ENCODE assay signal across 8 cellular contexts in the genomic region with DNA sequence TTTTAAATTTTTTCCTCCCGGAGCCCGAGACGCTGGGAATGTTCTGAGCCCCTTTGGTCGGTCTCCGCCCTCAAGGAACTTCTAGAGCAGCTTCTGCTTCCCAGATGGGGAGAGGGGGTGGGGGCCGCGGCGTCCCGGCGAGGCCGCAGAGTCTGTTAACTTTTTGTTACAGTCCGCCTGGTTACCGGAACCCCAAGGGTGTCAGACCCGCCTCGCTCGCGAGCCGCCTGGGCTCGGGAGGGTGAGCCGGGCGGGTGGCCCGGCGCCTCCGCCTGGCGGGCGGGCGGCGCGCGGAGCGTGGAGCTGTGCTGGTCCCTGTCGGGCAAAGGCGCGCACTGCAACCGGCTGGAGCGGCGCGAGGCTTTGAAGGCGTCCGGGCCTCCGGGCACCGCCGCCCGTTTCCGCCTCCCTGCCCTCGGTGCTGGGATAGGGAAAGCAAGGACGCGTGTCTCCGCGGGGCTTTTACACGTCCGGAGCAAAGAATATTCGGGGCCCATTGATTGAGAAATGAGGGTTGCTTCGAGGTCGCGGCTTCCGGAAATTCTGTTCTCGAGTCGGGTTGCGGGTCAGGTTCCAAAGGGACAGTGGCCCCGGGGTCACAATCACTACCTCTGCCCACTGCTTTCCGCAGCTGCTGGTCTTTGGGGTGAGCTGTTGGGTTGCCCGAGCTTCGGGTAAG.
DNase-seq lines count a peak whose midpoint lies in the region; ATAC-seq and TF ChIP-seq lines count a peak whose summit lies in the region.

No MANE protein-coding gene starts in this region.

- H3K4me1 ChIP-seq in mucosa of stomach (ENCODE audit: control insufficient read depth, insufficient read depth, low read length), result peaks cover 40% of the 10 kb centered on the region

- TF ChIP-seq POLR2A in erythroblast (IDR thresholded peaks at IDR 0.05; ENCODE audit: low read length), result no peak

- peak; percentile 49 for ATAC-seq in HG02938 (IDR thresholded peaks at IDR 0.05; ENCODE audit: unreplicated experiment)

- peaks cover 89% of the 10 kb centered on the region for H3K27me3 ChIP-seq in mucosa of stomach (ENCODE audit: control insufficient read depth, insufficient read depth, low read length)

- peak overlapping the region; percentile 27 for H3K9ac ChIP-seq in mucosa of stomach (ENCODE audit: low read length)

- DNase-seq in NCI-H2029 (lab: John Stamatoyannopoulos, UW), result peak; percentile 39
- no peak for DNase-seq in NCI-H2029 treated with DMSO at 0.1 percent for 48 hours (lab: John Stamatoyannopoulos, UW)
- peak; percentile 65 for DNase-seq in NOMO-1 treated with DMSO at 0.1 percent for 48 hours (lab: John Stamatoyannopoulos, UW; ENCODE audit: unreplicated experiment)
- peak; percentile 73 for DNase-seq in activated T-cell treated with anti-CD3 and anti-CD28 coated beads for 4 hours
- DNase-seq in erythroblast (lab: John Stamatoyannopoulos, UW), result peak; percentile 75 to 85
- peak; percentile 59 to 66 for DNase-seq in stimulated activated CD8-positive, alpha-beta memory T cell treated with anti-CD3 and anti-CD28 coated beads, Interleukin-4, amount 100 ng/mL, for 4 hours (ENCODE audit: low read depth in 2 of 2, low spot score in 1 of 2)

- no peaks in the 10 kb centered on the region for H3K9me3 ChIP-seq in mucosa of stomach (ENCODE audit: control insufficient read depth, low read length)

- H3K4me3 ChIP-seq in mucosa of stomach (ENCODE audit: low read length), result peak overlapping the region; percentile 14

- no peaks in the 10 kb centered on the region for H3K36me3 ChIP-seq in mucosa of stomach (ENCODE audit: control insufficient read depth, insufficient read depth, low read length)
